In the genomic region with DNA sequence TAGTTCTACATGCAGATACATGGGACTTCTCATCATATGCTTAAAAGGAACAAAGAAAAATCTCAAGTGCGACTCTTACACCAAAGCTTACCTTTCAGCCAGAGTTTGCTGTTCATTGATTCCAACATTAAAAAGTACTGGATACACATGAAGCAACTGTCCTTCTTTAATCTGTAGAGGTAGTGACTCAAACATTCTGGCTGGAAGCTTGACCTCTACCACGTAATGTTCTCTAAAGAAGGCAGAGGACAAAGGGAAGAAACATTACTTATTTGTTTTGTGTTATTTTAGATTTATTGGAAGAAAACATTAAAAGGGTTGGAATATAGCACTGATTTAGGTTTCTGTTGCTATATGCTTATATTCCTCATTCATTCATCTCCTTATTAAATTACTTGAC, we compare ENCODE assay signal across 19 cellular contexts.
"Had no signal": no experiment of that assay in that cellular context is flagged by ENCODE, and none has a peak within 500 bp of the region (broad histone marks: within the 10 kb centered on the region; RNA-seq: fewer than 3 reads in every experiment).

No MANE protein-coding gene starts in this region.

- DNase-seq: activated CD4-positive, alpha-beta T cell treated with anti-CD3 and anti-CD28 coated beads for 36 hours; activated CD4-positive, alpha-beta T cell treated with anti-CD3 and anti-CD28 coated beads, Interleukin-2, amount 50 U/mL, for 4 hours; activated CD4-positive, CD25-positive, alpha-beta regulatory T cell; activated effector memory CD4-positive, alpha-beta T cell treated with anti-CD3 and anti-CD28 coated beads, Interleukin-2, amount 50 U/mL, for 16 hours; activated naive CD4-positive, alpha-beta T cell treated with anti-CD3 and anti-CD28 coated beads for 36 hours; activated naive CD8-positive, alpha-beta T cell treated with anti-CD3 and anti-CD28 coated beads for 36 hours; effector memory CD8-positive, alpha-beta T cell; left lung; lower lobe of right lung; mesenchymal stem cell; naive thymus-derived CD8-positive, alpha-beta T cell; occipital lobe; right cardiac atrium; stimulated activated CD4-positive, alpha-beta T cell treated with anti-CD3 and anti-CD28 coated beads, Interleukin-2, amount 100 ng/mL, for 48 hours; stimulated activated naive CD4-positive, alpha-beta T cell treated with Interleukin-2 at 50 U/mL for 16 hours; T-helper 1 cell; transverse colon had no signal

- H3K27ac ChIP-seq: adrenal gland, coronary artery, left lung, lower lobe of right lung, transverse colon had no signal

- H3K4me1 ChIP-seq: left lung, lower lobe of right lung, transverse colon had no signal

- H3K36me3 ChIP-seq: adrenal gland, left lung, lower lobe of right lung had no signal

- H3K27me3 ChIP-seq: adrenal gland, left lung, transverse colon had no signal

- ATAC-seq: activated CD4-positive, alpha-beta T cell treated with anti-CD3 and anti-CD28 coated beads for 36 hours; effector memory CD8-positive, alpha-beta T cell; left lung; lower lobe of right lung; naive thymus-derived CD8-positive, alpha-beta T cell; right cardiac atrium had no signal

- H3K9me3 ChIP-seq: adrenal gland, left lung, lower lobe of right lung, transverse colon had no signal

- H3K4me3 ChIP-seq: adrenal gland, coronary artery, left lung, lower lobe of right lung, transverse colon had no signal
